Comparison of ENCODE assay signal across 1 cellular context in genomic region chr18:78612801-78613200, GRCh38.
A peak's percentile ranks its signal among the peaks of the same experiment; 100 is the strongest.
TF ChIP-seq lines count a peak whose summit lies in the region.

No MANE protein-coding gene starts in this region.

TF ChIP-seq in HepG2, 621 proteins besides CTCF, POLR2A, EP300 and RAD21 (continued from another document):
- TF ChIP-seq RERE (CRISPR knock-in tag; IDR thresholded peaks at IDR 0.05; ENCODE audit: low read depth) (no peak), MNT (IDR thresholded peaks at IDR 0.05) (peak; percentile 24), SRF (IDR thresholded peaks at IDR 0.05; ENCODE audit: low read depth, low read length) (no peak)
